In genomic region chr22:35379146-35379993, GRCh38 we compare ENCODE assay signal across 18 cellular contexts. TPM values are rescaled to one million over a fixed set of nuclear protein-coding genes. Genes with fewer than 3 reads are reported as not detected.
DNase-seq lines count a peak whose midpoint lies in the region; TF ChIP-seq lines count a peak whose summit lies in the region.
"Had no signal": no experiment of that assay in that cellular context is flagged by ENCODE, and none has a peak within 500 bp of the region (broad histone marks: within the 10 kb centered on the region; RNA-seq: fewer than 3 reads in every experiment).

No MANE protein-coding gene starts in this region.

- WGBS in hepatocyte (ENCODE audit: low lambda C conversion rate, missing lambda C conversion rate), result 61% methylated on average over 10 of the region's 10 CpGs

- DNase-seq in activated naive CD4-positive, alpha-beta T cell treated with anti-CD3 and anti-CD28 coated beads, Interleukin-2, amount 10 ng/mL, durations not matched to agents 7 days and 5 days, result no peak
- DNase-seq in hepatocyte (ENCODE audit: low spot score) (peak; percentile 74), NCI-H82 treated with DMSO at 0.1 percent for 48 hours (lab: John Stamatoyannopoulos, UW; ENCODE audit: unreplicated experiment) (no peak), retina (no peak), MV-4-11 (lab: John Stamatoyannopoulos, UW) (no peak), OCI-M1 (lab: John Stamatoyannopoulos, UW) (no peak)
- DNase-seq: 8988T; activated gamma-delta T cell treated with Interleukin-2 at 50 U/mL for 16 hours; CD8-positive, alpha-beta memory T cell; Karpas-422; left ventricle myocardium superior; NCI-H1930; occipital lobe had no signal

- H3K9me3 Mint-ChIP-seq in activated naive CD4-positive, alpha-beta T cell treated with anti-CD3 and anti-CD28 coated beads, Interleukin-2, amount 50 U/mL, for 24 hours, result no peaks in the 10 kb centered on the region
- no peaks in the 10 kb centered on the region for H3K9me3 Mint-ChIP-seq in activated naive CD4-positive, alpha-beta T cell treated with anti-CD3 and anti-CD28 coated beads, Interleukin-2, amount 10 ng/mL, durations not matched to agents 7 days and 5 days
- H3K9me3 Mint-ChIP-seq in nephron, result no peaks in the 10 kb centered on the region
- H3K9me3 Mint-ChIP-seq: CD8-positive, alpha-beta memory T cell; stimulated activated naive CD8-positive, alpha-beta T cell treated with anti-CD3 and anti-CD28 coated beads, Interleukin-15, Interleukin-2, amounts not matched to agents 100 ng/mL and 50 ng/mL, for 24 hours had no signal

- H4K20me1 ChIP-seq in hepatocyte (ENCODE audit: insufficient read depth, poor library complexity, severe bottlenecking), result no peaks in the 10 kb centered on the region

- H3K27ac ChIP-seq in hepatocyte, result peak overlapping the region; percentile 70

- H2AFZ ChIP-seq in hepatocyte, result no peak overlapping the region

- no peak overlapping the region for H3K4me3 ChIP-seq in hepatocyte
- H3K4me3 ChIP-seq: GM12878, skin epidermis had no signal

- peaks cover 20% of the 10 kb centered on the region for H3K79me2 ChIP-seq in hepatocyte

- CTCF ChIA-PET in activated naive CD4-positive, alpha-beta T cell treated with anti-CD3 and anti-CD28 coated beads, Interleukin-2, amount 10 ng/mL, durations not matched to agents 7 days and 5 days (lab: Charles Lee), result no interaction called here

- H3K4me1 Mint-ChIP-seq in activated naive CD4-positive, alpha-beta T cell treated with anti-CD3 and anti-CD28 coated beads, Interleukin-2, amount 50 U/mL, for 24 hours, result peaks cover 21% of the 10 kb centered on the region
- H3K4me1 Mint-ChIP-seq in activated naive CD4-positive, alpha-beta T cell treated with anti-CD3 and anti-CD28 coated beads, Interleukin-2, amount 10 ng/mL, durations not matched to agents 7 days and 5 days, result peaks cover 25% of the 10 kb centered on the region
- peaks cover 45% of the 10 kb centered on the region for H3K4me1 Mint-ChIP-seq in nephron

- H3K27ac Mint-ChIP-seq in activated naive CD4-positive, alpha-beta T cell treated with anti-CD3 and anti-CD28 coated beads, Interleukin-2, amount 50 U/mL, for 24 hours, result no peak overlapping the region
- H3K27ac Mint-ChIP-seq in activated naive CD4-positive, alpha-beta T cell treated with anti-CD3 and anti-CD28 coated beads, Interleukin-2, amount 10 ng/mL, durations not matched to agents 7 days and 5 days, result no peak overlapping the region
- peak overlapping the region; percentile 55 to 90 (median 65) for H3K27ac Mint-ChIP-seq in nephron
- H3K27ac Mint-ChIP-seq: CD8-positive, alpha-beta memory T cell; stimulated activated naive CD8-positive, alpha-beta T cell treated with anti-CD3 and anti-CD28 coated beads, Interleukin-15, Interleukin-2, amounts not matched to agents 100 ng/mL and 50 ng/mL, for 24 hours had no signal

- no peaks in the 10 kb centered on the region for H3K9me2 ChIP-seq in hepatocyte (replicated peaks; ENCODE audit: insufficient read depth)

- H3K36me3 ChIP-seq in hepatocyte (replicated peaks; ENCODE audit: insufficient read depth, low read depth), result no peaks in the 10 kb centered on the region

- no peaks in the 10 kb centered on the region for H3K27me3 ChIP-seq in hepatocyte

- H3K27me3 Mint-ChIP-seq in activated naive CD4-positive, alpha-beta T cell treated with anti-CD3 and anti-CD28 coated beads, Interleukin-2, amount 50 U/mL, for 24 hours, result peaks cover 15% of the 10 kb centered on the region
- H3K27me3 Mint-ChIP-seq in activated naive CD4-positive, alpha-beta T cell treated with anti-CD3 and anti-CD28 coated beads, Interleukin-2, amount 10 ng/mL, durations not matched to agents 7 days and 5 days, result peaks cover 58% of the 10 kb centered on the region
- H3K27me3 Mint-ChIP-seq in nephron (ENCODE audit: low read depth), result peaks cover 25% of the 10 kb centered on the region

- TF ChIP-seq CTCF in hepatocyte (IDR thresholded peaks at IDR 0.05; ENCODE audit: poor library complexity) (no peak), nephron (IDR thresholded peaks at IDR 0.05; ENCODE audit: unreplicated experiment in 3 of 3) (no peak)

- no peaks in the 10 kb centered on the region for H3K36me3 Mint-ChIP-seq in activated naive CD4-positive, alpha-beta T cell treated with anti-CD3 and anti-CD28 coated beads, Interleukin-2, amount 50 U/mL, for 24 hours
- no peaks in the 10 kb centered on the region for H3K36me3 Mint-ChIP-seq in activated naive CD4-positive, alpha-beta T cell treated with anti-CD3 and anti-CD28 coated beads, Interleukin-2, amount 10 ng/mL, durations not matched to agents 7 days and 5 days
- H3K36me3 Mint-ChIP-seq in nephron (ENCODE audit: low read depth), result no peaks in the 10 kb centered on the region
- H3K36me3 Mint-ChIP-seq: CD8-positive, alpha-beta memory T cell had no signal

- peak overlapping the region; percentile 53 for H3K4me2 ChIP-seq in hepatocyte

- no peaks in the 10 kb centered on the region for H3K9me3 ChIP-seq in hepatocyte (ENCODE audit: low read depth)

- peak overlapping the region; percentile 15 for H3K4me3 Mint-ChIP-seq in activated naive CD4-positive, alpha-beta T cell treated with anti-CD3 and anti-CD28 coated beads, Interleukin-2, amount 50 U/mL, for 24 hours
- no peak overlapping the region for H3K4me3 Mint-ChIP-seq in activated naive CD4-positive, alpha-beta T cell treated with anti-CD3 and anti-CD28 coated beads, Interleukin-2, amount 10 ng/mL, durations not matched to agents 7 days and 5 days
- peak overlapping the region; percentile 2 to 76 (median 74) for H3K4me3 Mint-ChIP-seq in nephron

- peaks cover 50% of the 10 kb centered on the region for H3K4me1 ChIP-seq in hepatocyte (ENCODE audit: insufficient read depth)

RNA-seq across cellular contexts. Expression of gene HMOX1, which starts 1.5 kb away (rescaled TPM):
- total RNA-seq in hepatocyte, result 34.8 and 43.8 TPM in 2 replicates
- polyA plus RNA-seq in hepatocyte, result 51.0 and 58.6 TPM in 2 replicates

RNA-seq across cellular contexts. Expression of gene MCM5, which starts 20.6 kb away (rescaled TPM):
- total RNA-seq in hepatocyte, result 16.0 and 36.1 TPM in 2 replicates
- polyA plus RNA-seq in hepatocyte, result 21.7 and 24.4 TPM in 2 replicates

Comparison
In these comparisons a context has a peak if more than half of its experiments do, and no peak if none do; other contexts are left out.
1. H3K27ac Mint-ChIP-seq: peak in nephron (3 of 3); none in activated naive CD4-positive, alpha-beta T cell treated with anti-CD3 and anti-CD28 coated beads, Interleukin-2, amount 50 U/mL, for 24 hours (single experiment) and activated naive CD4-positive, alpha-beta T cell treated with anti-CD3 and anti-CD28 coated beads, Interleukin-2, amount 10 ng/mL, durations not matched to agents 7 days and 5 days (single experiment).